ENCODE assay signal across 23 cellular contexts in the genomic region with DNA sequence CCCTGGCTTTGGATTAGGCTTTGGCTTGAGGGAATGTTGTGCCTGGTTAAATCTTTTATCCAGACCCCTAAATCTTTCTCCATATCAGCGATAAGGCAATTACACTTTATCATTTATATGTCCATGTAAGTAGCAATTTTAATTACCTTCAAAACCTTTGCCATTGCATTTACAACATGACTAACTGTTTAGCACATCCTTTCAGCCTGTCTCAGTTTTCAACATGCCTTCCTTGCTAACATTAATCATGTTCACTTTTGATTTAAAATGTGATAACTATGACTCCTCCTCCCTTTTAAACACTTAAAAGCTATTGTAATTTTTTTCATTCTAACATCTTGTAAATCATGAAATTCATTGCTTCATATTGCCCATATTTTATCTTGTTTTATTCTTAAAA.
"Had no signal": no experiment of that assay in that cellular context is flagged by ENCODE, and none has a peak within 500 bp of the region (broad histone marks: within the 10 kb centered on the region; RNA-seq: fewer than 3 reads in every experiment).

No MANE protein-coding gene starts in this region.

- H3K4me2 ChIP-seq: KMS-11 had no signal

- H3K36me3 Mint-ChIP-seq: T-cell had no signal

- H3K27me3 Mint-ChIP-seq: IgD-negative memory B cell, T-cell had no signal

- H3K27ac Mint-ChIP-seq: IgD-negative memory B cell; T-cell; T-helper 1 cell treated with Interleukin-12 subunit alpha and Interleukin-12 subunit beta and Interleukin-4 antibody, amounts not matched to agents 30 μg/mL and 1 μg/mL, for 36 hours had no signal

- H3K9ac ChIP-seq: KMS-11 had no signal

- H3K4me3 ChIP-seq: K562 had no signal

- H3K27ac ChIP-seq: HL-60, KMS-11, RWPE1 had no signal

- ATAC-seq: K562, T-cell had no signal

- DNase-seq: Kasumi-1, MV-4-11, NCI-H1048, NCI-H1105, NCI-H1417, NCI-H1436 treated with DMSO at 0.1 percent for 48 hours, NCI-H1694, NCI-H187 treated with DMSO at 0.1 percent for 48 hours, NCI-H2029 treated with DMSO at 0.1 percent for 48 hours, NCI-H2171 treated with DMSO at 0.1 percent for 48 hours, NCI-H345, NCI-H446 treated with DMSO at 0.1 percent for 48 hours, NCI-H510A treated with DMSO at 0.1 percent for 48 hours, NCI-H526, SHP77, SW 1271, T-cell had no signal

- H3K4me3 Mint-ChIP-seq: IgD-negative memory B cell; T-cell; T-helper 1 cell treated with Interleukin-12 subunit alpha and Interleukin-12 subunit beta and Interleukin-4 antibody, amounts not matched to agents 30 μg/mL and 1 μg/mL, for 36 hours had no signal

- H3K4me1 Mint-ChIP-seq: IgD-negative memory B cell, T-cell had no signal
